In the genomic region with DNA sequence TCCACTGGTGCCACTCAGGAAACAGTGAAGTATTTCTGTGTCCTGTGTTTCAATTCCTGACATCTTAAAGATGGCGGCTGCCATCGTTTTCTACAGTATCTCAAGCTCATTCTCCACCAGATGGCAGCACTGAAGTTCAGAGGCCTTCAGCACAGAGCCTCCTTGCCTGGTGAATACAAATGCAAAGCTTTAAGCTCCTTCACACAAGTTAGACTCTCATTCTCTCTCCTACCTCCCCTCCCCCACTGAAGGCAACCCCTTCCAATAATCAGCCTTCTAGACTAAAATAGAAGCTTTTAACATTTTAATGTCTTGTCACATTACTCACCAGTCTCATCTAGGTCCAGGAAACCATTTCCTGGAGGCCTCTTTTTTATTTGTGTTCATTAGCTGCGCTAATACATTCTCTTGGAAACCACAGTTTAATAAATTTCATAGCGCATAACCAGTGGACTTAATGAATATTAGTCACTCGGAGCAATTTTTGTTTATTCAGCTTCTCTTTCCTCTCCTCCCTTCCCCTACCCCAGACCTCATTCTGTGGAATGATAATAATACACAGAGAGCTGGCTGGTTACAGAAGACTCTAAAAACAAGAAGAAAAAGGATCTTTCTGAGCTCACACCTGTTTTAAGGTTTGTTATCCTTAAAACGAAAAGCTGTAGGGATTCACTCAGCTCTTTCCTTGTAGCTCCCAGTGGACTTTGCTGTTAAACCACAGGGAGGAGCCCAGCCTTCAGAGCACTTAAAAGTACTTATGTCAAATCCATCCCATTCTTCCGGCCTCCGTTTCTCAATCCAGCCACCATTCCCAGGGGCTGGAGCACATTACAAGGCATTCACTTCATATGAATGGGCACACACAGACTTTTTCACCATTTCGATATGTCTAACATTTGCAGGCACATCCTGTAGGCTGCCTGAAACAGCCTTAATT, we compare ENCODE assay signal across 8 cellular contexts.
A peak's percentile ranks its signal among the peaks of the same experiment; 100 is the strongest.
DNase-seq lines count a peak whose midpoint lies in the region; ATAC-seq and TF ChIP-seq lines count a peak whose summit lies in the region.

No MANE protein-coding gene starts in this region.

- no CpG with 5 or more reads among the region's 9 CpGs for WGBS in neuronal stem cell (ENCODE audit: extremely low coverage in 2 of 2, insufficient read length in 2 of 2, insufficient replicate concordance in 1 of 2), 2 donors

- H4K8ac ChIP-seq in neuronal stem cell (ENCODE audit: low read depth, low read length): no peak overlapping the region

- H3K4ac ChIP-seq in neuronal stem cell (ENCODE audit: low read length): no peak overlapping the region

- no peak overlapping the region for H3K4me2 ChIP-seq in neuronal stem cell (ENCODE audit: insufficient read depth, low read length, poor library complexity, severe bottlenecking)

- H3K23ac ChIP-seq in neuronal stem cell (ENCODE audit: low read depth, low read length, poor library complexity): no peak overlapping the region

- H3K14ac ChIP-seq in neuronal stem cell (ENCODE audit: low read length): no peak overlapping the region

- DNase-seq in COLO668 (lab: John Stamatoyannopoulos, UW; ENCODE audit: unreplicated experiment): peak; percentile 49
- peak; percentile 11 for DNase-seq in NCI-H2196 treated with DMSO at 0.1 percent for 48 hours (lab: John Stamatoyannopoulos, UW; ENCODE audit: unreplicated experiment)
- DNase-seq in activated CD4-positive, alpha-beta T cell treated with anti-CD3 and anti-CD28 coated beads, Interleukin-2, amount 50 U/mL, for 1 hour: peak; percentile 7
- peak; percentile 93 for DNase-seq in fibroblast of the aortic adventitia (ENCODE audit: low read depth)
- peak; percentile 33 for DNase-seq in neuronal stem cell (ENCODE audit: low spot score)

- no peak overlapping the region for H2BK120ac ChIP-seq in neuronal stem cell (ENCODE audit: low read depth, low read length)

- H3K27ac ChIP-seq in neuronal stem cell (replicated peaks; ENCODE audit: low read length): no peak overlapping the region

- no peaks in the 10 kb centered on the region for H3K36me3 ChIP-seq in neuronal stem cell (replicated peaks in 1 of 2; ENCODE audit: control insufficient read depth in 2 of 2, insufficient read depth in 2 of 2, low read length in 2 of 2)

- peak; percentile 66 for TF ChIP-seq CTCF in fibroblast of the aortic adventitia (IDR thresholded peaks at IDR 0.05; ENCODE audit: insufficient read depth, low read length)

- peak; percentile 93 for ATAC-seq in GM18907 (IDR thresholded peaks at IDR 0.05; ENCODE audit: unreplicated experiment)
- peak; percentile 68 for ATAC-seq in HG03097 (IDR thresholded peaks at IDR 0.05; ENCODE audit: low FRiP score, unreplicated experiment)
- ATAC-seq in HG02623 (IDR thresholded peaks at IDR 0.05; ENCODE audit: unreplicated experiment): no peak

- H2BK12ac ChIP-seq in neuronal stem cell (ENCODE audit: low read length): no peak overlapping the region

- no peaks in the 10 kb centered on the region for H3K9me3 ChIP-seq in neuronal stem cell (replicated peaks in 1 of 2; ENCODE audit: control insufficient read depth in 2 of 2, insufficient read depth in 1 of 2, low read depth in 1 of 2, low read length in 2 of 2)

- H3K4me1 ChIP-seq in neuronal stem cell (ENCODE audit: control insufficient read depth in 2 of 2, insufficient read depth in 1 of 2, low read depth in 1 of 2, low read length in 2 of 2): no peaks in the 10 kb centered on the region

- H3K27me3 ChIP-seq in neuronal stem cell (ENCODE audit: control insufficient read depth in 3 of 3, insufficient read depth in 3 of 3, low read depth in 1 of 3, low read length in 3 of 3): no peaks in the 10 kb centered on the region

- H3K18ac ChIP-seq in neuronal stem cell (ENCODE audit: low read length): no peak overlapping the region

- H2AFZ ChIP-seq in neuronal stem cell (ENCODE audit: low read length): peak overlapping the region; percentile 84

- no peaks in the 10 kb centered on the region for H3K79me1 ChIP-seq in neuronal stem cell (ENCODE audit: low read depth, low read length)

- H2BK15ac ChIP-seq in neuronal stem cell (ENCODE audit: low read length): no peak overlapping the region

- no peak overlapping the region for H2BK5ac ChIP-seq in neuronal stem cell (ENCODE audit: low read length)

- H2AK5ac ChIP-seq in neuronal stem cell (ENCODE audit: low read depth, low read length): no peak overlapping the region

- no peak overlapping the region for H3K9ac ChIP-seq in neuronal stem cell (ENCODE audit: low read depth, low read length, poor library complexity)

- no peak overlapping the region for H4K91ac ChIP-seq in neuronal stem cell (ENCODE audit: low read depth, low read length, poor library complexity)

- H3K4me3 ChIP-seq in fibroblast of the aortic adventitia (ENCODE audit: low read depth, low read length) (no peak overlapping the region), neuronal stem cell (ENCODE audit: low read length in 2 of 2) (no peak overlapping the region)

Comparison
In these comparisons a context has a peak if more than half of its experiments do, and no peak if none do; other contexts are left out.
1. DNase-seq: peak in every context shown above with its lines; median percentile 93 in fibroblast of the aortic adventitia; 49 in COLO668; 33 in neuronal stem cell; 11 in NCI-H2196 treated with DMSO at 0.1 percent for 48 hours; 7 in activated CD4-positive, alpha-beta T cell treated with anti-CD3 and anti-CD28 coated beads, Interleukin-2, amount 50 U/mL, for 1 hour.